1 cellular context compared by ENCODE assay signal in the genomic region with DNA sequence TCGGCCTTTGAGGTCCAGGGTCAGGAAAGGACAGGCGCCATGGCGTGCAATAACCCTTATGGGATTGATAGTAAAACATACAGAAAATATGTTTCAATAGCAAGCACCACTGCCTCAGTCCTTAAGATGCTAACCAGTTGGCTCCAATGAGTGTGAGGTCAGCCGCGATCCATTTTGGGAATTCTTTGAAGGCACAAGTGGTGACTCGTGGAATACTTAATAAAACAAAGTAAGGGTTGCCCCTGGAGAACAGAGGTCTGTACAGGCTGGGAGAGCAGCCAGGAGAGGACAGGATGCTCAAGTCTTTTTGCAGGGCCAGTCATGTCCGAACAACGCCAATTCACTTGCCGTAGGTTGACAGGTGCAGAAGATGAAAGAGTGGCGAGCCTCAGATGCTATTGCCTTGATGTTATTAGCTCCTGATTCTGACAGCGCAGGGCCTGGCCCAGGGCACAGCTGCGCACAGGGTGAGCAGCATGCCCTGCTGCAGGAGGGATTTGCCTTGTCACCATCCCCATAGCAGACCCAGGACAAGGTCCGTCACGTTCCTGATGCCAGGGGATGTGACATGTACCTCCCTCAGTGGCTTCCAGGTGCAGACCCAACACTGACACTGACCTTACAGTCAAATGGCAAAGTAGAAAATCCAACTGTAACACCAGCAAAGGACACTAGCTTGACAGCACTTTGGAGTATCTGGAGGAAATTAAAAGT.
TF ChIP-seq lines count a peak whose summit lies in the region.

No MANE protein-coding gene starts in this region.

TF ChIP-seq in IMR-90, 13 proteins besides CTCF, POLR2A, EP300 and RAD21:
- TF ChIP-seq, protein P1, sequence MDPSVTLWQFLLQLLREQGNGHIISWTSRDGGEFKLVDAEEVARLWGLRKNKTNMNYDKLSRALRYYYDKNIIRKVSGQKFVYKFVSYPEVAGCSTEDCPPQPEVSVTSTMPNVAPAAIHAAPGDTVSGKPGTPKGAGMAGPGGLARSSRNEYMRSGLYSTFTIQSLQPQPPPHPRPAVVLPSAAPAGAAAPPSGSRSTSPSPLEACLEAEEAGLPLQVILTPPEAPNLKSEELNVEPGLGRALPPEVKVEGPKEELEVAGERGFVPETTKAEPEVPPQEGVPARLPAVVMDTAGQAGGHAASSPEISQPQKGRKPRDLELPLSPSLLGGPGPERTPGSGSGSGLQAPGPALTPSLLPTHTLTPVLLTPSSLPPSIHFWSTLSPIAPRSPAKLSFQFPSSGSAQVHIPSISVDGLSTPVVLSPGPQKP (IDR thresholded peaks at IDR 0.05; ENCODE audit: borderline replicate concordance, low read depth, low read length), result no peak
- TF ChIP-seq MAFK (IDR thresholded peaks at IDR 0.05; ENCODE audit: low read depth, low read length) (no peak), SMC3 (IDR thresholded peaks at IDR 0.05; ENCODE audit: low read depth, low read length) (no peak), MAZ (IDR thresholded peaks at IDR 0.05; ENCODE audit: borderline replicate concordance, low read depth, low read length) (no peak), NFE2L2 (IDR thresholded peaks at IDR 0.05; ENCODE audit: low read depth, low read length) (no peak), RCOR1 (IDR thresholded peaks at IDR 0.05; ENCODE audit: insufficient replicate concordance, low read length) (no peak), FOS (IDR thresholded peaks at IDR 0.05; ENCODE audit: low read depth, low read length) (no peak), RFX5 (IDR thresholded peaks at IDR 0.05; ENCODE audit: low read depth, low read length) (no peak), CEBPB (IDR thresholded peaks at IDR 0.05; ENCODE audit: low read depth, low read length) (no peak), MXI1 (IDR thresholded peaks at IDR 0.05; ENCODE audit: borderline replicate concordance, low read depth, low read length) (no peak), CHD1 (IDR thresholded peaks at IDR 0.05; ENCODE audit: low read depth, low read length) (no peak), BHLHE40 (IDR thresholded peaks at IDR 0.05; ENCODE audit: low read depth, low read length) (no peak)
- TF ChIP-seq, protein P2, sequence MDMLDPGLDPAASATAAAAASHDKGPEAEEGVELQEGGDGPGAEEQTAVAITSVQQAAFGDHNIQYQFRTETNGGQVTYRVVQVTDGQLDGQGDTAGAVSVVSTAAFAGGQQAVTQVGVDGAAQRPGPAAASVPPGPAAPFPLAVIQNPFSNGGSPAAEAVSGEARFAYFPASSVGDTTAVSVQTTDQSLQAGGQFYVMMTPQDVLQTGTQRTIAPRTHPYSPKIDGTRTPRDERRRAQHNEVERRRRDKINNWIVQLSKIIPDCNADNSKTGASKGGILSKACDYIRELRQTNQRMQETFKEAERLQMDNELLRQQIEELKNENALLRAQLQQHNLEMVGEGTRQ (IDR thresholded peaks at IDR 0.05; ENCODE audit: low read depth, low read length), result no peak
